21 cellular contexts compared by ENCODE assay signal in genomic region chr1:57431400-57431799, GRCh38. TPM values are rescaled to one million over a fixed set of nuclear protein-coding genes. Genes with fewer than 3 reads are reported as not detected.
A peak's percentile ranks its signal among the peaks of the same experiment; 100 is the strongest.
DNase-seq lines count a peak whose midpoint lies in the region.
"Had no signal": no experiment of that assay in that cellular context is flagged by ENCODE, and none has a peak within 500 bp of the region (broad histone marks: within the 10 kb centered on the region; RNA-seq: fewer than 3 reads in every experiment).

No MANE protein-coding gene starts in this region.

- H3K9ac ChIP-seq in endocrine pancreas (ENCODE audit: control insufficient read depth, insufficient read depth, low read length), result peak overlapping the region; percentile 4

- H3K4me3 ChIP-seq in endocrine pancreas (ENCODE audit: control insufficient read depth, insufficient read depth, low read length), result peak overlapping the region; percentile 53
- H3K4me3 ChIP-seq: K562 had no signal

- H3K4me1 ChIP-seq in endocrine pancreas (ENCODE audit: control insufficient read depth, insufficient read depth, low read length), result no peaks in the 10 kb centered on the region

- no peaks in the 10 kb centered on the region for H3K36me3 ChIP-seq in endocrine pancreas (ENCODE audit: control insufficient read depth, insufficient read depth, low read length)

- H3K27me3 ChIP-seq in endocrine pancreas (ENCODE audit: control insufficient read depth, insufficient read depth, low read length), result no peaks in the 10 kb centered on the region

- DNase-seq in G401 (ENCODE audit: low spot score) (peak; percentile 74), M059J (ENCODE audit: low read depth) (peak; percentile 12), NCI-H2227 treated with DMSO at 0.1 percent for 48 hours (lab: John Stamatoyannopoulos, UW) (peak; percentile 81), NAMALWA (ENCODE audit: low spot score) (no peak), AG08395 (ENCODE audit: low spot score) (no peak), HuH-7.5 (ENCODE audit: low spot score) (no peak)
- no peak for DNase-seq in stimulated activated CD4-positive, alpha-beta T cell treated with anti-CD3 and anti-CD28 coated beads, Interleukin-4, amount 100 ng/mL, for 24 hours
- DNase-seq: CD4-positive, CD25-positive, alpha-beta regulatory T cell; EL; H7; MM.1S; NCI-H1092; NCI-H146; NCI-H2029 treated with DMSO at 0.1 percent for 48 hours; NCI-H510A treated with DMSO at 0.1 percent for 48 hours; NCI-H82; OCI-M1 had no signal

- in situ Hi-C loops in G401 (cut with HindIII; ENCODE audit: low sequenced_read_pairs), result no loop called here

- no peaks in the 10 kb centered on the region for H3K9me3 ChIP-seq in endocrine pancreas (ENCODE audit: control insufficient read depth, low read length)

RNA-seq across cellular contexts. Expression of gene DAB1, which starts 7.5 kb away (rescaled TPM):
- total RNA-seq in G401 (2014; rRNA removed; shearing (Covaris generic)), result not detected in 2 replicates
- total RNA-seq in M059J (2014; rRNA removed; shearing (Covaris generic)), result 0.47 and 1.0 TPM in 2 replicates
- total RNA-seq: K562, LHCN-M2, SK-MEL-5 had no signal

Comparison
In these comparisons a context has a peak if more than half of its experiments do, and no peak if none do; other contexts are left out.
1. DNase-seq: peak in G401 (single experiment), M059J (single experiment) and NCI-H2227 treated with DMSO at 0.1 percent for 48 hours (single experiment); none in NAMALWA (single experiment), AG08395 (single experiment), HuH-7.5 (single experiment) and stimulated activated CD4-positive, alpha-beta T cell treated with anti-CD3 and anti-CD28 coated beads, Interleukin-4, amount 100 ng/mL, for 24 hours (single experiment).